ENCODE assay signal across 15 cellular contexts in the genomic region with DNA sequence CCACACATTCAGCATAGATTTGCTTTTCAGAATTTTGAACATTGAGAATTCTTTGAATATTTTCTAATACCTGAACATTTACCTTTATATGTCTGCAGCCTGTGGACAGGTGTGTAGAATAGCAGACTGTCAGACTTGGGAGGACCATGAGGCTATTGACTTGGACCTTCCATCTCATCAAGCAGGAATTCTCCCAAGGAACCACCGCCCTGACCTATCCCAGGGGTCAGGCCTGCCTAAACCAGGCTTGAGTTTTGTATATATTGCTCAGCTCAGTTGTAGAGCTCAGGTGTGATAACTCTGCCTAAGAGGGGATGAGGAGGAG. TPM values are rescaled to one million over a fixed set of nuclear protein-coding genes. Genes with fewer than 3 reads are reported as not detected.
DNase-seq lines count a peak whose midpoint lies in the region; ATAC-seq lines count a peak whose summit lies in the region.
"Had no signal": no experiment of that assay in that cellular context is flagged by ENCODE, and none has a peak within 500 bp of the region (broad histone marks: within the 10 kb centered on the region; RNA-seq: fewer than 3 reads in every experiment).

No MANE protein-coding gene starts in this region.

- CTCF ChIA-PET in activated CD4-positive, alpha-beta memory T cell treated with anti-CD3 and anti-CD28 coated beads for 36 hours (lab: Charles Lee): interaction anchor here (1.5 to 1.6 kb wide), 2 partner anchors 55 to 103 kb away, joined by 3 to 4 read pairs; no protein-coding TSS in a partner anchor
- CTCF ChIA-PET in activated CD4-positive, alpha-beta memory T cell treated with anti-CD3 and anti-CD28 coated beads, Interleukin-2, amount 10 ng/mL, durations not matched to agents 7 days and 5 days (lab: Charles Lee): interaction anchor here (1.2 kb wide), 1 partner anchor 12 kb away, joined by 4 read pairs; no protein-coding TSS in a partner anchor
- CTCF ChIA-PET in T-cell (lab: Charles Lee): no interaction called here

- H3K27me3 Mint-ChIP-seq in activated CD4-positive, alpha-beta memory T cell treated with anti-CD3 and anti-CD28 coated beads for 36 hours: no peaks in the 10 kb centered on the region
- no peaks in the 10 kb centered on the region for H3K27me3 Mint-ChIP-seq in activated CD4-positive, alpha-beta memory T cell treated with anti-CD3 and anti-CD28 coated beads, Interleukin-2, amount 10 ng/mL, durations not matched to agents 7 days and 5 days
- H3K27me3 Mint-ChIP-seq in T-cell: no peaks in the 10 kb centered on the region

- peak overlapping the region; percentile 27 for H3K4me3 Mint-ChIP-seq in activated CD4-positive, alpha-beta memory T cell treated with anti-CD3 and anti-CD28 coated beads for 36 hours
- H3K4me3 Mint-ChIP-seq in activated CD4-positive, alpha-beta memory T cell treated with anti-CD3 and anti-CD28 coated beads, Interleukin-2, amount 10 ng/mL, durations not matched to agents 7 days and 5 days: no peak overlapping the region
- peak overlapping the region in 1 of 3 donors; percentile 25 for H3K4me3 Mint-ChIP-seq in T-cell
- H3K4me3 Mint-ChIP-seq in stimulated activated effector memory CD8-positive, alpha-beta T cell treated with anti-CD3 and anti-CD28 coated beads, Interleukin-12 subunit alpha, Interleukin-12 subunit beta, amount 100 ng/mL, for 72 hours: peak overlapping the region; percentile 62

- DNase-seq in activated CD4-positive, alpha-beta memory T cell treated with anti-CD3 and anti-CD28 coated beads for 36 hours: no peak
- no peak for DNase-seq in activated CD4-positive, alpha-beta memory T cell treated with anti-CD3 and anti-CD28 coated beads, Interleukin-2, amount 10 ng/mL, durations not matched to agents 7 days and 5 days
- no peak for DNase-seq in T-cell
- peak; percentile 65 for DNase-seq in islet precursor cell
- no peak for DNase-seq in stimulated activated effector memory CD8-positive, alpha-beta T cell treated with anti-CD3 and anti-CD28 coated beads, Interleukin-12 subunit alpha, Interleukin-12 subunit beta, amount 100 ng/mL, for 72 hours (ENCODE audit: low spot score in 2 of 2)
- no peak for DNase-seq in CD1c-positive myeloid dendritic cell (ENCODE audit: extremely low spot score)
- DNase-seq in Kasumi-1 (lab: John Stamatoyannopoulos, UW): no peak
- DNase-seq: activated CD8-positive, alpha-beta memory T cell treated with anti-CD3 and anti-CD28 coated beads for 24 hours; cerebellar nuclear complex; COR-L47; NCI-H2029 treated with DMSO at 0.1 percent for 48 hours; NCI-H510A; retina had no signal

- peaks cover 5% of the 10 kb centered on the region for H3K36me3 Mint-ChIP-seq in activated CD4-positive, alpha-beta memory T cell treated with anti-CD3 and anti-CD28 coated beads for 36 hours
- H3K36me3 Mint-ChIP-seq in activated CD4-positive, alpha-beta memory T cell treated with anti-CD3 and anti-CD28 coated beads, Interleukin-2, amount 10 ng/mL, durations not matched to agents 7 days and 5 days (ENCODE audit: low read depth): peaks cover 26% of the 10 kb centered on the region
- peaks cover 31% of the 10 kb centered on the region for H3K36me3 Mint-ChIP-seq in T-cell
- no peaks in the 10 kb centered on the region for H3K36me3 Mint-ChIP-seq in stimulated activated effector memory CD8-positive, alpha-beta T cell treated with anti-CD3 and anti-CD28 coated beads, Interleukin-12 subunit alpha, Interleukin-12 subunit beta, amount 100 ng/mL, for 72 hours

- H3K9me3 Mint-ChIP-seq in activated CD4-positive, alpha-beta memory T cell treated with anti-CD3 and anti-CD28 coated beads for 36 hours: no peaks in the 10 kb centered on the region
- no peaks in the 10 kb centered on the region for H3K9me3 Mint-ChIP-seq in activated CD4-positive, alpha-beta memory T cell treated with anti-CD3 and anti-CD28 coated beads, Interleukin-2, amount 10 ng/mL, durations not matched to agents 7 days and 5 days
- no peaks in the 10 kb centered on the region for H3K9me3 Mint-ChIP-seq in T-cell
- H3K9me3 Mint-ChIP-seq in stimulated activated effector memory CD8-positive, alpha-beta T cell treated with anti-CD3 and anti-CD28 coated beads, Interleukin-12 subunit alpha, Interleukin-12 subunit beta, amount 100 ng/mL, for 72 hours: no peaks in the 10 kb centered on the region

- peak overlapping the region; percentile 81 for H3K27ac Mint-ChIP-seq in activated CD4-positive, alpha-beta memory T cell treated with anti-CD3 and anti-CD28 coated beads for 36 hours
- no peak overlapping the region for H3K27ac Mint-ChIP-seq in activated CD4-positive, alpha-beta memory T cell treated with anti-CD3 and anti-CD28 coated beads, Interleukin-2, amount 10 ng/mL, durations not matched to agents 7 days and 5 days
- H3K27ac Mint-ChIP-seq in T-cell: peak overlapping the region; percentile 62 to 70
- peak overlapping the region; percentile 92 for H3K27ac Mint-ChIP-seq in stimulated activated effector memory CD8-positive, alpha-beta T cell treated with anti-CD3 and anti-CD28 coated beads, Interleukin-12 subunit alpha, Interleukin-12 subunit beta, amount 100 ng/mL, for 72 hours

- POLR2A ChIA-PET in activated CD4-positive, alpha-beta memory T cell treated with anti-CD3 and anti-CD28 coated beads for 36 hours (lab: Charles Lee): interaction anchor here (0.9 to 1.3 kb wide), 5 partner anchors 13 to 109 kb away, joined by 3 to 7 read pairs (median 3); no protein-coding TSS in a partner anchor
- POLR2A ChIA-PET in activated CD4-positive, alpha-beta memory T cell treated with anti-CD3 and anti-CD28 coated beads, Interleukin-2, amount 10 ng/mL, durations not matched to agents 7 days and 5 days (lab: Charles Lee): interaction anchor here (1.0 to 1.8 kb wide), 2 partner anchors 26 to 108 kb away, joined by 3 to 4 read pairs; no protein-coding TSS in a partner anchor
- POLR2A ChIA-PET in T-cell (lab: Charles Lee): no interaction called here

- intact Hi-C loops in activated CD4-positive, alpha-beta memory T cell treated with anti-CD3 and anti-CD28 coated beads for 36 hours (cut with micrococcal nuclease): no loop called here

- ATAC-seq in T-cell (replicated peaks in 1 of 4) (no peak), HG03108 (IDR thresholded peaks at IDR 0.05; ENCODE audit: unreplicated experiment) (no peak)
- ATAC-seq in stimulated activated effector memory CD8-positive, alpha-beta T cell treated with anti-CD3 and anti-CD28 coated beads, Interleukin-12 subunit alpha, Interleukin-12 subunit beta, amount 100 ng/mL, for 72 hours: no peak
- ATAC-seq: A549 had no signal

- peaks cover 70% of the 10 kb centered on the region for H3K4me1 Mint-ChIP-seq in activated CD4-positive, alpha-beta memory T cell treated with anti-CD3 and anti-CD28 coated beads for 36 hours (ENCODE audit: low read depth)
- peaks cover 48% of the 10 kb centered on the region for H3K4me1 Mint-ChIP-seq in activated CD4-positive, alpha-beta memory T cell treated with anti-CD3 and anti-CD28 coated beads, Interleukin-2, amount 10 ng/mL, durations not matched to agents 7 days and 5 days
- H3K4me1 Mint-ChIP-seq in T-cell: peaks cover 76% of the 10 kb centered on the region in 3 donors
- peaks cover 60% of the 10 kb centered on the region for H3K4me1 Mint-ChIP-seq in stimulated activated effector memory CD8-positive, alpha-beta T cell treated with anti-CD3 and anti-CD28 coated beads, Interleukin-12 subunit alpha, Interleukin-12 subunit beta, amount 100 ng/mL, for 72 hours

RNA-seq across cellular contexts. Expression of gene RUNX1, which starts 53.2 kb away (rescaled TPM):
- total RNA-seq in activated CD4-positive, alpha-beta memory T cell treated with anti-CD3 and anti-CD28 coated beads for 36 hours: 10 to 100 TPM; 50.6 to 55.8 TPM
- 10 to 100 TPM; 53.0 to 56.3 TPM for total RNA-seq in activated CD4-positive, alpha-beta memory T cell treated with anti-CD3 and anti-CD28 coated beads, Interleukin-2, amount 10 ng/mL, durations not matched to agents 7 days and 5 days
- 100 to 1,000 TPM in 3 of 5 donors, 10 to 100 TPM in 2; 87.0 to 117 (median 104) TPM for total RNA-seq in T-cell

Comparison
In these comparisons a context has a peak if more than half of its experiments do, and no peak if none do; other contexts are left out.
1. CTCF ChIA-PET loops: an anchor here in activated CD4-positive, alpha-beta memory T cell treated with anti-CD3 and anti-CD28 coated beads for 36 hours (1.5 to 1.6 kb wide) and activated CD4-positive, alpha-beta memory T cell treated with anti-CD3 and anti-CD28 coated beads, Interleukin-2, amount 10 ng/mL, durations not matched to agents 7 days and 5 days (1.2 kb wide); none called in T-cell.
2. POLR2A ChIA-PET loops: an anchor here in activated CD4-positive, alpha-beta memory T cell treated with anti-CD3 and anti-CD28 coated beads for 36 hours (0.9 to 1.3 kb wide) and activated CD4-positive, alpha-beta memory T cell treated with anti-CD3 and anti-CD28 coated beads, Interleukin-2, amount 10 ng/mL, durations not matched to agents 7 days and 5 days (1.0 to 1.8 kb wide); none called in T-cell.